ENCODE assay signal across 8 cellular contexts in genomic region chr1:228984107-228984506, GRCh38.
"Had no signal": no experiment of that assay in that cellular context is flagged by ENCODE, and none has a peak within 500 bp of the region (broad histone marks: within the 10 kb centered on the region; RNA-seq: fewer than 3 reads in every experiment).

No MANE protein-coding gene starts in this region.

- H3K27ac ChIP-seq: GM23248 had no signal

- ATAC-seq: K562 had no signal

- H2AFZ ChIP-seq: GM23248 had no signal

- FAIRE-seq: H54, HTR-8/SVneo, K562 had no signal

- H3K4me3 ChIP-seq: GM23248, K562 had no signal

- DNase-seq: GM23248, GOT3, HCEC 1CT, IMR-90, KG1 had no signal

- H3K9ac ChIP-seq: GM23248 had no signal
